ENCODE assay signal across 8 cellular contexts in genomic region chr16:69329369-69330285, GRCh38. TPM values are rescaled to one million over a fixed set of nuclear protein-coding genes. Genes with fewer than 3 reads are reported as not detected.
DNase-seq lines count a peak whose midpoint lies in the region; ATAC-seq and TF ChIP-seq lines count a peak whose summit lies in the region.

No MANE protein-coding gene starts in this region.

- H3K9me3 ChIP-seq in AG04450 (ENCODE audit: control insufficient read depth, insufficient read depth, low read length) (no peaks in the 10 kb centered on the region; the same call in 1 of the 2 replicates), thyroid gland (no peaks in the 10 kb centered on the region)

- CTCF ChIA-PET in AG04450 (lab: Charles Lee) = no interaction called here
- CTCF ChIA-PET in activated B cell treated with CpG ODN at 0.5 μM for 24 hours (lab: Charles Lee) = interaction anchor here (1.1 to 1.8 kb wide), 3 partner anchors 9 to 19 kb away, joined by 3 to 6 read pairs (median 5); partner anchors contain the start of gene COG8

- ATAC-seq in GM19043 (IDR thresholded peaks at IDR 0.05; ENCODE audit: low read depth, unreplicated experiment) (peak; percentile 37), HG03439 (IDR thresholded peaks at IDR 0.05; ENCODE audit: unreplicated experiment) (peak; percentile 2), activated B cell treated with CpG ODN at 0.5 μM for 24 hours (ENCODE audit: low read depth) (peak; percentile 37), GM18519 (IDR thresholded peaks at IDR 0.05; ENCODE audit: low FRiP score, unreplicated experiment) (no peak)
- peak in 1 of 2 donors; percentile 67 for ATAC-seq in naive thymus-derived CD8-positive, alpha-beta T cell

- H3K36me3 Mint-ChIP-seq in activated B cell treated with CpG ODN at 0.5 μM for 24 hours (ENCODE audit: low read depth) = peaks cover 64% of the 10 kb centered on the region
- H3K36me3 Mint-ChIP-seq in naive thymus-derived CD8-positive, alpha-beta T cell = peaks cover 0 to 56% (median 2%) of the 10 kb centered on the region in 3 donors

- WGBS in thyroid gland, 2 donors = 13 to 19% methylated on average over 19 to 25 of the region's 77 CpGs

- DNase-seq in AG04450 (ENCODE audit: low read depth, low spot score) (no peak), activated B cell treated with CpG ODN at 0.5 μM for 24 hours (peak; percentile 7), epithelial cell of prostate (ENCODE audit: low read depth, low spot score) (no peak), thyroid gland (peak; percentile 56 to 59)
- peak in 5 of 10 donors; percentile 22 to 46 (median 38) for DNase-seq in naive thymus-derived CD8-positive, alpha-beta T cell

- H3K4me3 ChIP-seq in AG04450 (ENCODE audit: low read depth, low read length) (peak overlapping the region; percentile 77), thyroid gland (replicated peaks in 1 of 3) (peak overlapping the region; percentile 73 to 76 (median 76))

- peak overlapping the region; percentile 81 for H3K4me3 Mint-ChIP-seq in activated B cell treated with CpG ODN at 0.5 μM for 24 hours
- H3K4me3 Mint-ChIP-seq in naive thymus-derived CD8-positive, alpha-beta T cell = peak overlapping the region; percentile 70 to 87 (median 76)

- intact Hi-C loops in activated B cell treated with CpG ODN at 0.5 μM for 24 hours (cut with micrococcal nuclease) (loop anchor here (1.0 kb wide), 4 partner anchors 10 to 197 kb away; partner anchors contain the start of genes CHTF8, COG8, NIP7 and UTP4), thyroid gland (cut with DNase I) (loop anchor here (10.0 kb wide), 1 partner anchor 55 kb away; the partner anchor contains the start of gene TERF2)

- H3K4me1 ChIP-seq in thyroid gland = peaks cover 40 to 58% of the 10 kb centered on the region in 2 donors

- H3K36me3 ChIP-seq in thyroid gland = peaks cover 24 to 37% of the 10 kb centered on the region in 2 donors

- no peak overlapping the region for H3K27ac Mint-ChIP-seq in activated B cell treated with CpG ODN at 0.5 μM for 24 hours
- peak overlapping the region in 9 of 10 donors; percentile 14 to 87 (median 51) for H3K27ac Mint-ChIP-seq in naive thymus-derived CD8-positive, alpha-beta T cell

- H3K9me3 Mint-ChIP-seq in activated B cell treated with CpG ODN at 0.5 μM for 24 hours = no peaks in the 10 kb centered on the region
- H3K9me3 Mint-ChIP-seq in naive thymus-derived CD8-positive, alpha-beta T cell = no peaks in the 10 kb centered on the region

- H3K27me3 ChIP-seq in AG04450 (ENCODE audit: control insufficient read depth, insufficient read depth, low read length) (no peaks in the 10 kb centered on the region), thyroid gland (no peaks in the 10 kb centered on the region)

- no peaks in the 10 kb centered on the region for H3K27me3 Mint-ChIP-seq in activated B cell treated with CpG ODN at 0.5 μM for 24 hours
- H3K27me3 Mint-ChIP-seq in naive thymus-derived CD8-positive, alpha-beta T cell = no peaks in the 10 kb centered on the region

- POLR2A ChIA-PET in AG04450 (lab: Yijun Ruan, JAX) (interaction anchor here (0.9 to 1.4 kb wide), 3 partner anchors 13 to 179 kb away, joined by 3 to 4 read pairs (median 3); partner anchors contain the start of gene SNTB2), activated B cell treated with CpG ODN at 0.5 μM for 24 hours (lab: Charles Lee) (interaction anchor here (0.6 to 3.2 kb wide), 8 partner anchors 10 to 433 kb away, joined by 3 to 35 read pairs (median 5); partner anchors contain the start of genes COG8, NIP7, VPS4A and WWP2)
- POLR2A ChIA-PET in naive thymus-derived CD8-positive, alpha-beta T cell (lab: Charles Lee) = interaction anchor here (0.5 to 5.8 kb wide), 10 partner anchors 8 to 151 kb away, joined by 3 to 47 read pairs (median 7); partner anchors contain the start of genes COG8, NIP7, SNTB2 and TERF2

- no peak for TF ChIP-seq CTCF in AG04450 (IDR thresholded peaks at IDR 0.05; ENCODE audit: low read depth, low read length)
- no peak for TF ChIP-seq CTCF in activated B cell treated with CpG ODN at 0.5 μM for 24 hours (IDR thresholded peaks at IDR 0.05)
- no peak for TF ChIP-seq CTCF in thyroid gland (IDR thresholded peaks at IDR 0.05)

- H3K27ac ChIP-seq in AG04450 (ENCODE audit: low read depth, low read length) (peak overlapping the region; percentile 61), epithelial cell of prostate (peak overlapping the region; percentile 85), thyroid gland (peak overlapping the region in 1 of 3 donors; percentile 90)

- no peak for TF ChIP-seq POLR2A in thyroid gland (IDR thresholded peaks at IDR 0.05)

- H3K4me1 Mint-ChIP-seq in activated B cell treated with CpG ODN at 0.5 μM for 24 hours = peaks cover 38% of the 10 kb centered on the region
- H3K4me1 Mint-ChIP-seq in naive thymus-derived CD8-positive, alpha-beta T cell = peaks cover 9 to 57% (median 46%) of the 10 kb centered on the region in 4 donors

RNA-seq across cellular contexts. Expression of gene PDF, which starts 0.8 kb away (rescaled TPM):
- 5.4 and 6.4 TPM in 2 replicates for polyA plus RNA-seq in AG04450 (2011; rRNA removed)
- polyA minus RNA-seq in AG04450 (2011; rRNA and poly(A)+ RNA removed) = 2.2 and 2.6 TPM in 2 replicates
- total RNA-seq in activated B cell treated with CpG ODN at 0.5 μM for 24 hours = 11.1 and 15.3 TPM in 2 replicates
- 10 to 100 TPM; 15.1 to 16.8 TPM for total RNA-seq in naive thymus-derived CD8-positive, alpha-beta T cell
- 10 to 100 TPM; 12.3 to 17.2 (median 13.8) TPM for polyA plus RNA-seq in naive thymus-derived CD8-positive, alpha-beta T cell
- total RNA-seq in thyroid gland = 10 to 100 TPM; 35.2 to 57.0 (median 51.0) TPM

RNA-seq across cellular contexts. Expression of gene COG8, which starts 9.7 kb away (rescaled TPM):
- 22.6 and 27.5 TPM in 2 replicates for polyA plus RNA-seq in AG04450 (2011; rRNA removed)
- 37.9 and 43.5 TPM in 2 replicates for polyA minus RNA-seq in AG04450 (2011; rRNA and poly(A)+ RNA removed)
- 40.5 and 45.4 TPM in 2 replicates for total RNA-seq in activated B cell treated with CpG ODN at 0.5 μM for 24 hours
- 10 to 100 TPM; 62.0 to 65.5 TPM for total RNA-seq in naive thymus-derived CD8-positive, alpha-beta T cell
- polyA plus RNA-seq in naive thymus-derived CD8-positive, alpha-beta T cell = 10 to 100 TPM; 33.6 to 42.0 (median 39.6) TPM
- total RNA-seq in thyroid gland = 10 to 100 TPM; 63.3 to 84.2 (median 74.7) TPM

RNA-seq across cellular contexts. Expression of gene NIP7, which starts 9.9 kb away (rescaled TPM):
- 12.1 and 13.6 TPM in 2 replicates for polyA plus RNA-seq in AG04450 (2011; rRNA removed)
- polyA minus RNA-seq in AG04450 (2011; rRNA and poly(A)+ RNA removed) = 10.1 and 10.8 TPM in 2 replicates
- total RNA-seq in activated B cell treated with CpG ODN at 0.5 μM for 24 hours = 42.4 and 44.3 TPM in 2 replicates
- total RNA-seq in naive thymus-derived CD8-positive, alpha-beta T cell = 10 to 100 TPM; 33.0 to 34.4 TPM
- polyA plus RNA-seq in naive thymus-derived CD8-positive, alpha-beta T cell = 10 to 100 TPM; 17.6 to 24.8 (median 18.5) TPM
- 10 to 100 TPM in 3 of 4 donors, 1 to 10 TPM in 1; 9.8 to 17.5 (median 14.7) TPM for total RNA-seq in thyroid gland

RNA-seq across cellular contexts. Expression of gene VPS4A, which starts 18.5 kb away (rescaled TPM):
- 12.8 and 16.6 TPM in 2 replicates for polyA plus RNA-seq in AG04450 (2011; rRNA removed)
- 21.7 and 29.9 TPM in 2 replicates for polyA minus RNA-seq in AG04450 (2011; rRNA and poly(A)+ RNA removed)
- total RNA-seq in activated B cell treated with CpG ODN at 0.5 μM for 24 hours = 34.2 and 41.7 TPM in 2 replicates
- total RNA-seq in naive thymus-derived CD8-positive, alpha-beta T cell = 10 to 100 TPM; 51.3 to 52.2 TPM
- 10 to 100 TPM; 28.4 to 36.1 (median 29.1) TPM for polyA plus RNA-seq in naive thymus-derived CD8-positive, alpha-beta T cell
- total RNA-seq in thyroid gland = 10 to 100 TPM; 33.5 to 47.5 (median 43.2) TPM

RNA-seq across cellular contexts. Expression of gene TMED6, which starts 22.0 kb away (rescaled TPM):
- not detected in 2 replicates for polyA plus RNA-seq in AG04450 (2011; rRNA removed)
- 0.23 TPM in 1 of 2 replicates, not detected in the other for polyA minus RNA-seq in AG04450 (2011; rRNA and poly(A)+ RNA removed)
- total RNA-seq in activated B cell treated with CpG ODN at 0.5 μM for 24 hours (2.0 and 2.8 TPM in 2 replicates), thyroid gland (1 to 10 TPM in 1 of 4 donors, not detected in 3; 4.1 TPM)
- 1 to 10 TPM; 4.5 to 5.2 TPM for total RNA-seq in naive thymus-derived CD8-positive, alpha-beta T cell
- polyA plus RNA-seq in naive thymus-derived CD8-positive, alpha-beta T cell = under 1 TPM in 1 of 3 donors, not detected in 2; 0.43 TPM

Comparison
In these comparisons a context has a peak if more than half of its experiments do, and no peak if none do; other contexts are left out.
1. DNase-seq: peak in activated B cell treated with CpG ODN at 0.5 μM for 24 hours (single experiment) and thyroid gland (2 of 2); none in AG04450 (single experiment) and epithelial cell of prostate (single experiment).